21 cellular contexts compared by ENCODE assay signal in the genomic region with DNA sequence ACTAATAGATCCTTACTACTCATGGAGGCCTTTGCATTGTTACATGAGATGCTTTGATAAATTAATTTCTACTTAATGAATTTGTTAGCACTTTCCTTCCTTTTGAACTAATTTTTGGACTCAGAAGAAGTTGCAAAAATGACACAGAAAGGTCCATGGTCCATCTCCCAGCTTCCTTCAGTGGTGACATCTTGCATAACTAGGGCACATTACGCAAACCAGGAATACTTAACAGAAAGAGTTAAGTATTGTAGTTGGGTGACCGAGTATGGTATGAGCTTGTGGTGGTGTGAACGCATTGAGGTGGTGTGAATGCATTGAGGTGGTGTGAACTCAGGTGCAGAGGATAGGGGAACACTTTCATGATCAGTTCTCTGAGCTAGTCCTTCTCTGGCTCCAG.
"Had no signal": no experiment of that assay in that cellular context is flagged by ENCODE, and none has a peak within 500 bp of the region (broad histone marks: within the 10 kb centered on the region; RNA-seq: fewer than 3 reads in every experiment).

No MANE protein-coding gene starts in this region.

- H3K4me3 ChIP-seq: gastroesophageal sphincter, left lung, lower lobe of right lung, psoas muscle, spleen, tibial artery, upper lobe of left lung, uterus had no signal

- DNase-seq: effector memory CD4-positive, alpha-beta T cell; foreskin fibroblast; glutamatergic neuron; left lung; lower lobe of right lung; mesenchymal stem cell; midbrain; psoas muscle; spleen; stimulated activated CD4-positive, alpha-beta T cell treated with anti-CD3 and anti-CD28 coated beads, Interleukin-15, amount 100 ng/mL, for 24 hours; stimulated activated CD4-positive, alpha-beta T cell treated with anti-CD3 and anti-CD28 coated beads, Interleukin-1b, Interleukin-23, amount 100 ng/mL, for 48 hours; stimulated activated CD4-positive, alpha-beta T cell treated with anti-CD3 and anti-CD28 coated beads, Interleukin-4, amount 100 ng/mL, for 24 hours; upper lobe of left lung; uterus had no signal

- H3K27ac ChIP-seq: left lung, lower lobe of right lung, psoas muscle, spleen, tibial artery, upper lobe of left lung had no signal

- FAIRE-seq: endometrium, keratinocyte had no signal

- H3K9me3 ChIP-seq: gastroesophageal sphincter, left lung, lower lobe of right lung, psoas muscle, spleen, tibial artery, upper lobe of left lung, uterus had no signal

- H3K4me1 ChIP-seq: left lung, psoas muscle, spleen had no signal

- H3K36me3 ChIP-seq: gastroesophageal sphincter, left lung, lower lobe of right lung, spleen, tibial artery, upper lobe of left lung, uterus had no signal

- H3K27me3 ChIP-seq: gastroesophageal sphincter, left lung, spleen, upper lobe of left lung, uterus had no signal

- ATAC-seq: esophagus mucosa; gastroesophageal sphincter; left lung; lower lobe of right lung; psoas muscle; sciatic nerve; stimulated activated memory B cell treated with anti-CD40 and anti-IgM and Interleukin-4, amounts not matched to agents 10 μg/mL and 1 μg/mL and 100 μg/mL, for 72 hours had no signal
